Comparison of ENCODE assay signal across 1 cellular context in the genomic region with DNA sequence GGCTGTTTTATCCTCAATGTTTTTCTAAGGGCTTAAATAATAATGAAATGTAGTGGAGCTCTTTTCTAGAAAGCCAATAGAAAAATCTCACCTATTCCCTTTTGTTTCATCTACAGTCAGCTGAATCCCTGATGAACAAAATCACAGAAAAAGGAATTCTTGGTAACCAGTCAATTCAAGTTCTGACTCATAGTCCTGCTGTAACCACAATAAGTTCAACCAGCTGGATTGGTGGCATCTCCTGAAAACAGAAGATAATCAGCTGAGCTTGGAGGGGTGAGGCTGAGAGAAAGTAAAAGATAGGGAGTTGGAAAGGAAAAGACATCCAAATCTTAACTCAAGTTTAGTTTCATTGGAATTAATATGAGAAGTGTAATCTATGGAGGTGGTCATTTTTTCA.
TF ChIP-seq lines count a peak whose summit lies in the region.

No MANE protein-coding gene starts in this region.

TF ChIP-seq in GM23338, 12 proteins besides CTCF, POLR2A, EP300 and RAD21 (continued from another document):
- TF ChIP-seq, protein P1, sequence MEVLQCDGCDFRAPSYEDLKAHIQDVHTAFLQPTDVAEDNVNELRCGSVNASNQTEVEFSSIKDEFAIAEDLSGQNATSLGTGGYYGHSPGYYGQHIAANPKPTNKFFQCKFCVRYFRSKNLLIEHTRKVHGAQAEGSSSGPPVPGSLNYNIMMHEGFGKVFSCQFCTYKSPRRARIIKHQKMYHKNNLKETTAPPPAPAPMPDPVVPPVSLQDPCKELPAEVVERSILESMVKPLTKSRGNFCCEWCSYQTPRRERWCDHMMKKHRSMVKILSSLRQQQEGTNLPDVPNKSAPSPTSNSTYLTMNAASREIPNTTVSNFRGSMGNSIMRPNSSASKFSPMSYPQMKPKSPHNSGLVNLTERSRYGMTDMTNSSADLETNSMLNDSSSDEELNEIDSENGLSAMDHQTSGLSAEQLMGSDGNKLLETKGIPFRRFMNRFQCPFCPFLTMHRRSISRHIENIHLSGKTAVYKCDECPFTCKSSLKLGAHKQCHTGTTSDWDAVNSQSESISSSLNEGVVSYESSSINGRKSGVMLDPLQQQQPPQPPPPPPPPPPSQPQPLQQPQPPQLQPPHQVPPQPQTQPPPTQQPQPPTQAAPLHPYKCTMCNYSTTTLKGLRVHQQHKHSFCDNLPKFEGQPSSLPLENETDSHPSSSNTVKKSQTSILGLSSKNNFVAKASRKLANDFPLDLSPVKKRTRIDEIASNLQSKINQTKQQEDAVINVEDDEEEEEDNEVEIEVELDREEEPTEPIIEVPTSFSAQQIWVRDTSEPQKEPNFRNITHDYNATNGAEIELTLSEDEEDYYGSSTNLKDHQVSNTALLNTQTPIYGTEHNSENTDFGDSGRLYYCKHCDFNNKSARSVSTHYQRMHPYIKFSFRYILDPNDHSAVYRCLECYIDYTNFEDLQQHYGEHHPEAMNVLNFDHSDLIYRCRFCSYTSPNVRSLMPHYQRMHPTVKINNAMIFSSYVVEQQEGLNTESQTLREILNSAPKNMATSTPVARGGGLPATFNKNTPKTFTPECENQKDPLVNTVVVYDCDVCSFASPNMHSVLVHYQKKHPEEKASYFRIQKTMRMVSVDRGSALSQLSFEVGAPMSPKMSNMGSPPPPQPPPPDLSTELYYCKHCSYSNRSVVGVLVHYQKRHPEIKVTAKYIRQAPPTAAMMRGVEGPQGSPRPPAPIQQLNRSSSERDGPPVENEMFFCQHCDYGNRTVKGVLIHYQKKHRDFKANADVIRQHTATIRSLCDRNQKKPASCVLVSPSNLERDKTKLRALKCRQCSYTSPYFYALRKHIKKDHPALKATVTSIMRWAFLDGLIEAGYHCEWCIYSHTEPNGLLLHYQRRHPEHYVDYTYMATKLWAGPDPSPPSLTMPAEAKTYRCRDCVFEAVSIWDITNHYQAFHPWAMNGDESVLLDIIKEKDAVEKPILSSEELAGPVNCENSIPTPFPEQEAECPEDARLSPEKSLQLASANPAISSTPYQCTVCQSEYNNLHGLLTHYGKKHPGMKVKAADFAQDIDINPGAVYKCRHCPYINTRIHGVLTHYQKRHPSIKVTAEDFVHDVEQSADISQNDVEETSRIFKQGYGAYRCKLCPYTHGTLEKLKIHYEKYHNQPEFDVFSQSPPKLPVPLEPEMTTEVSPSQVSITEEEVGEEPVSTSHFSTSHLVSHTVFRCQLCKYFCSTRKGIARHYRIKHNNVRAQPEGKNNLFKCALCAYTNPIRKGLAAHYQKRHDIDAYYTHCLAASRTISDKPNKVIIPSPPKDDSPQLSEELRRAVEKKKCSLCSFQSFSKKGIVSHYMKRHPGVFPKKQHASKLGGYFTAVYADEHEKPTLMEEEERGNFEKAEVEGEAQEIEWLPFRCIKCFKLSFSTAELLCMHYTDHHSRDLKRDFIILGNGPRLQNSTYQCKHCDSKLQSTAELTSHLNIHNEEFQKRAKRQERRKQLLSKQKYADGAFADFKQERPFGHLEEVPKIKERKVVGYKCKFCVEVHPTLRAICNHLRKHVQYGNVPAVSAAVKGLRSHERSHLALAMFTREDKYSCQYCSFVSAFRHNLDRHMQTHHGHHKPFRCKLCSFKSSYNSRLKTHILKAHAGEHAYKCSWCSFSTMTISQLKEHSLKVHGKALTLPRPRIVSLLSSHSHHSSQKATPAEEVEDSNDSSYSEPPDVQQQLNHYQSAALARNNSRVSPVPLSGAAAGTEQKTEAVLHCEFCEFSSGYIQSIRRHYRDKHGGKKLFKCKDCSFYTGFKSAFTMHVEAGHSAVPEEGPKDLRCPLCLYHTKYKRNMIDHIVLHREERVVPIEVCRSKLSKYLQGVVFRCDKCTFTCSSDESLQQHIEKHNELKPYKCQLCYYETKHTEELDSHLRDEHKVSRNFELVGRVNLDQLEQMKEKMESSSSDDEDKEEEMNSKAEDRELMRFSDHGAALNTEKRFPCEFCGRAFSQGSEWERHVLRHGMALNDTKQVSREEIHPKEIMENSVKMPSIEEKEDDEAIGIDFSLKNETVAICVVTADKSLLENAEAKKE (CRISPR knock-in tag; IDR thresholded peaks at IDR 0.05), result no peak
- TF ChIP-seq ETS1 (IDR thresholded peaks at IDR 0.05) (no peak), NANOG (IDR thresholded peaks at IDR 0.05; ENCODE audit: borderline replicate concordance) (no peak), ZNF114 (CRISPR knock-in tag; IDR thresholded peaks at IDR 0.05) (no peak), STAT1 (IDR thresholded peaks at IDR 0.05; ENCODE audit: unreplicated experiment) (no peak), EZH2phosphoT487 (IDR thresholded peaks at IDR 0.05; ENCODE audit: unreplicated experiment) (no peak)
